Comparison of ENCODE assay signal across 14 cellular contexts in the genomic region with DNA sequence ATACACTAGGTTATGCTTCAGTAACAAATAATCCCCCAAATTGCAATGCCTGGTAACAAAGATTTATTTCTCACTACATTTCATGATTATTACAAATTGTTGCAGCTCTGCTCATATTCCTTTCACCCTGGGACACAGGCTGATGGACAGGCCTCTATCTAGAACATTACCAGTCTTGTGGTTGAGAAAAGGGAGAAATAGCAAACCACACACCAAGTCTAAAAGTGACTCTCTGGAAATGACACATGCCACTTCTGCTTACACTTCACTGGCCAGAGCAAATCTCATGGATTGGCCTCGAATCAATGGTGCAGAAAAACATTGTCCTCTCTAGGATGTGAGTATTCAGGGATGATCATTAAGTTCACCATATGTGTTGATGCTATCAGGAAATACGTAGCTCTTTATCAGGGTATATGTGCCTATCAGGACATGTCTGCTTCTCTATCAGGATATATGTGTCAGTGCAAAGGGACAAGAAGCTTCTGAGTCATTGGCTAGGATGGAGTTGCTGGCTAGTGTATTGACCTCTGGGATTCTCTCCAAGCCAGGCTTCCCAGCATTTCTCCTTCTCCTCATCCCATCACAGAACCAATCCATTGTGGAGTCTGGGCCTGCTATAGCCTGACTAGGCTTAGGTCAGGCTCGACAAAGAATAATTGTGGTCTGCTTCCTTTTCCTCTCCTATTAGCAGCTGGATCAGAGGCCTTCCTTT.
A peak's percentile ranks its signal among the peaks of the same experiment; 100 is the strongest.
DNase-seq lines count a peak whose midpoint lies in the region; ATAC-seq and TF ChIP-seq lines count a peak whose summit lies in the region.
"Had no signal": no experiment of that assay in that cellular context is flagged by ENCODE, and none has a peak within 500 bp of the region (broad histone marks: within the 10 kb centered on the region; RNA-seq: fewer than 3 reads in every experiment).

No MANE protein-coding gene starts in this region.

- no peaks in the 10 kb centered on the region for H3K27me3 Mint-ChIP-seq in activated CD4-positive, alpha-beta T cell treated with anti-CD3 and anti-CD28 coated beads, Interleukin-2, amount 10 ng/mL, durations not matched to agents 24 days and 14 days

- no peak overlapping the region for H2AFZ ChIP-seq in neuronal stem cell (ENCODE audit: low read length)

- H3K79me1 ChIP-seq in neuronal stem cell (ENCODE audit: low read depth, low read length): no peaks in the 10 kb centered on the region

- peaks cover 29% of the 10 kb centered on the region for H3K9me3 Mint-ChIP-seq in activated CD4-positive, alpha-beta T cell treated with anti-CD3 and anti-CD28 coated beads, Interleukin-2, amount 10 ng/mL, durations not matched to agents 24 days and 14 days

- no peaks in the 10 kb centered on the region for H3K36me3 Mint-ChIP-seq in activated CD4-positive, alpha-beta T cell treated with anti-CD3 and anti-CD28 coated beads, Interleukin-2, amount 10 ng/mL, durations not matched to agents 24 days and 14 days (ENCODE audit: low read depth)

- H3K27ac ChIP-seq in body of pancreas (peak overlapping the region in 3 of 4 donors; percentile 3 to 54 (median 54)), neuronal stem cell (replicated peaks; ENCODE audit: low read length) (peak overlapping the region; percentile 17), vagina (no peak overlapping the region)

- no peak overlapping the region for H2BK5ac ChIP-seq in neuronal stem cell (ENCODE audit: low read length)

- H2BK12ac ChIP-seq in neuronal stem cell (ENCODE audit: low read length): no peak overlapping the region

- H3K18ac ChIP-seq in neuronal stem cell (ENCODE audit: low read length): no peak overlapping the region

- TF ChIP-seq CTCF in GM12865 (IDR thresholded peaks at IDR 0.05; ENCODE audit: insufficient read depth, low read depth, low read length, missing control alignments) (no peak), body of pancreas (IDR thresholded peaks at IDR 0.05) (no peak), vagina (IDR thresholded peaks at IDR 0.05) (no peak)

- H4K8ac ChIP-seq in neuronal stem cell (ENCODE audit: low read depth, low read length): no peak overlapping the region

- H3K9me3 ChIP-seq in body of pancreas: peaks cover 0 to 2% (median 0%) of the 10 kb centered on the region in 3 donors
- peaks cover 2 to 4% of the 10 kb centered on the region in 2 donors for H3K9me3 ChIP-seq in neuronal stem cell (replicated peaks in 1 of 2; ENCODE audit: control insufficient read depth in 2 of 2, insufficient read depth in 1 of 2, low read depth in 1 of 2, low read length in 2 of 2)
- no peaks in the 10 kb centered on the region for H3K9me3 ChIP-seq in vagina

- peaks cover 24% of the 10 kb centered on the region for H3K4me1 ChIP-seq in body of pancreas
- H3K4me1 ChIP-seq in neuronal stem cell (ENCODE audit: control insufficient read depth in 2 of 2, insufficient read depth in 1 of 2, low read depth in 1 of 2, low read length in 2 of 2): peaks cover 7% of the 10 kb centered on the region in 2 donors
- H3K4me1 ChIP-seq in vagina: no peaks in the 10 kb centered on the region

- no peak overlapping the region for H2AK5ac ChIP-seq in neuronal stem cell (ENCODE audit: low read depth, low read length)

- TF ChIP-seq POLR2A in body of pancreas (IDR thresholded peaks at IDR 0.05) (no peak), vagina (IDR thresholded peaks at IDR 0.05) (no peak)

- H3K9ac ChIP-seq in neuronal stem cell (ENCODE audit: low read depth, low read length, poor library complexity): no peak overlapping the region

- H2BK120ac ChIP-seq in neuronal stem cell (ENCODE audit: low read depth, low read length): no peak overlapping the region

- no peak overlapping the region for H3K27ac Mint-ChIP-seq in activated CD4-positive, alpha-beta T cell treated with anti-CD3 and anti-CD28 coated beads, Interleukin-2, amount 10 ng/mL, durations not matched to agents 24 days and 14 days

- no peak overlapping the region for H2BK15ac ChIP-seq in neuronal stem cell (ENCODE audit: low read length)

- DNase-seq in GM12865 (ENCODE audit: low read depth): peak; percentile 29
- no peak for DNase-seq in body of pancreas
- no peak for DNase-seq in neuronal stem cell (ENCODE audit: low spot score)
- DNase-seq in vagina (ENCODE audit: extremely low spot score in 2 of 2): no peak
- no peak for DNase-seq in activated CD4-positive, alpha-beta T cell treated with anti-CD3 and anti-CD28 coated beads, Interleukin-2, amount 10 ng/mL, durations not matched to agents 24 days and 14 days
- DNase-seq in islet precursor cell: no peak
- DNase-seq: activated CD4-positive, alpha-beta T cell treated with anti-CD3 and anti-CD28 coated beads, Interleukin-2, amount 50 U/mL, for 48 hours; activated gamma-delta T cell; occipital lobe; T-helper 9 cell had no signal

- H3K4me3 Mint-ChIP-seq in activated CD4-positive, alpha-beta T cell treated with anti-CD3 and anti-CD28 coated beads, Interleukin-2, amount 10 ng/mL, durations not matched to agents 24 days and 14 days: no peak overlapping the region

- no peaks in the 10 kb centered on the region for H3K4me1 Mint-ChIP-seq in activated CD4-positive, alpha-beta T cell treated with anti-CD3 and anti-CD28 coated beads, Interleukin-2, amount 10 ng/mL, durations not matched to agents 24 days and 14 days

- H3K23ac ChIP-seq in neuronal stem cell (ENCODE audit: low read depth, low read length, poor library complexity): no peak overlapping the region

- H3K4ac ChIP-seq in neuronal stem cell (ENCODE audit: low read length): no peak overlapping the region

- H3K27me3 ChIP-seq in body of pancreas (no peaks in the 10 kb centered on the region), neuronal stem cell (ENCODE audit: control insufficient read depth in 3 of 3, insufficient read depth in 3 of 3, low read depth in 1 of 3, low read length in 3 of 3) (no peaks in the 10 kb centered on the region), vagina (no peaks in the 10 kb centered on the region)
- H3K27me3 ChIP-seq: cardiac muscle cell had no signal

- no peak overlapping the region for H3K14ac ChIP-seq in neuronal stem cell (ENCODE audit: low read length)

- H3K36me3 ChIP-seq in body of pancreas (replicated peaks in 1 of 2; ENCODE audit: insufficient read depth in 1 of 2, low read depth in 2 of 2): no peaks in the 10 kb centered on the region
- H3K36me3 ChIP-seq in neuronal stem cell (replicated peaks in 1 of 2; ENCODE audit: control insufficient read depth in 2 of 2, insufficient read depth in 2 of 2, low read length in 2 of 2): no peaks in the 10 kb centered on the region
- no peaks in the 10 kb centered on the region for H3K36me3 ChIP-seq in vagina
- H3K36me3 ChIP-seq: cardiac muscle cell had no signal

- ATAC-seq in HG03442 (IDR thresholded peaks at IDR 0.05; ENCODE audit: unreplicated experiment) (peak; percentile 59), body of pancreas (no peak), HG02642 (IDR thresholded peaks at IDR 0.05; ENCODE audit: poor library complexity, unreplicated experiment) (no peak)

- no peak overlapping the region for H3K4me2 ChIP-seq in neuronal stem cell (ENCODE audit: insufficient read depth, low read length, poor library complexity, severe bottlenecking)

- 46 to 61% methylated on average over 3 of the region's 3 CpGs for WGBS in body of pancreas, 2 donors
- no CpG with 5 or more reads among the region's 3 CpGs for WGBS in neuronal stem cell (ENCODE audit: extremely low coverage in 2 of 2, insufficient read length in 2 of 2, insufficient replicate concordance in 1 of 2), 2 donors

- intact Hi-C loops in body of pancreas (cut with DNase I) (no loop called here), vagina (cut with DNase I) (no loop called here)
- intact Hi-C loops in activated CD4-positive, alpha-beta T cell treated with anti-CD3 and anti-CD28 coated beads, Interleukin-2, amount 10 ng/mL, durations not matched to agents 24 days and 14 days (cut with micrococcal nuclease): no loop called here

- no peak overlapping the region for H3K4me3 ChIP-seq in GM12865 (ENCODE audit: low read depth, low read length)
- H3K4me3 ChIP-seq in body of pancreas: no peak overlapping the region
- H3K4me3 ChIP-seq in neuronal stem cell (ENCODE audit: low read length in 2 of 2): no peak overlapping the region
- H3K4me3 ChIP-seq in vagina: no peak overlapping the region
- H3K4me3 ChIP-seq: cardiac muscle cell, lung had no signal

- no peak overlapping the region for H4K91ac ChIP-seq in neuronal stem cell (ENCODE audit: low read depth, low read length, poor library complexity)
